ENCODE assay signal across 9 cellular contexts in genomic region chr1:174262747-174263241, GRCh38.
DNase-seq lines count a peak whose midpoint lies in the region; ATAC-seq and TF ChIP-seq lines count a peak whose summit lies in the region.
"Had no signal": no experiment of that assay in that cellular context is flagged by ENCODE, and none has a peak within 500 bp of the region (broad histone marks: within the 10 kb centered on the region; RNA-seq: fewer than 3 reads in every experiment).

No MANE protein-coding gene starts in this region.

- no peaks in the 10 kb centered on the region for H3K27me3 ChIP-seq in fibroblast of lung (ENCODE audit: control insufficient read depth, insufficient read depth, low read length)

- H3K4me1 Mint-ChIP-seq in T-helper 17 cell (peaks cover 4% of the 10 kb centered on the region), natural killer cell (peaks cover 0 to 8% of the 10 kb centered on the region in 2 donors)

- H3K27ac Mint-ChIP-seq in T-helper 17 cell = no peak overlapping the region
- peak overlapping the region in 1 of 2 donors; percentile 65 for H3K27ac Mint-ChIP-seq in natural killer cell

- peak; percentile 70 for TF ChIP-seq CTCF in GM13977 (IDR thresholded peaks at IDR 0.05; ENCODE audit: extremely low read depth, insufficient read depth, missing control alignments)
- TF ChIP-seq CTCF in fibroblast of lung (conservative IDR thresholded peaks at IDR 0.05 in 1 of 2, IDR thresholded peaks at IDR 0.05 in 1 of 2; ENCODE audit: low read depth in 1 of 2, low read length in 2 of 2) = peak; percentile 74 to 77
- peak; percentile 58 for TF ChIP-seq CTCF in natural killer cell (IDR thresholded peaks at IDR 0.05)

- no peaks in the 10 kb centered on the region for H3K9me3 ChIP-seq in T-helper 17 cell (ENCODE audit: control insufficient read depth, low read length, poor library complexity, severe bottlenecking)
- no peaks in the 10 kb centered on the region for H3K9me3 ChIP-seq in fibroblast of lung (ENCODE audit: control insufficient read depth, insufficient read depth, low read depth, low read length)

- H3K79me2 ChIP-seq in fibroblast of lung (ENCODE audit: control insufficient read depth, insufficient read depth, low read length) = no peaks in the 10 kb centered on the region

- no peak overlapping the region for H3K27ac ChIP-seq in fibroblast of lung (ENCODE audit: insufficient read depth, low read length)

- H3K4me3 Mint-ChIP-seq in T-helper 17 cell (no peak overlapping the region), natural killer cell (no peak overlapping the region)
- H3K4me3 Mint-ChIP-seq: naive thymus-derived CD8-positive, alpha-beta T cell had no signal

- H3K36me3 ChIP-seq in fibroblast of lung (ENCODE audit: control insufficient read depth, insufficient read depth, low read length) = no peaks in the 10 kb centered on the region

- in situ Hi-C loops in GM13977 (cut with MboI; ENCODE audit: low pct_unique_long_range_greater_than_20kb, low sequenced_read_pairs, unreplicated experiment) = loop anchor here (25.0 kb wide), 1 partner anchor 725 kb away; the partner anchor contains the start of gene CACYBP

- ATAC-seq in T-helper 17 cell (peak; percentile 48), natural killer cell (peak; percentile 52 to 70 (median 61)), GM21390 (IDR thresholded peaks at IDR 0.05; ENCODE audit: unreplicated experiment) (no peak), GM21717 (IDR thresholded peaks at IDR 0.05; ENCODE audit: unreplicated experiment) (no peak)

- H2AFZ ChIP-seq in fibroblast of lung (ENCODE audit: low read length) = no peak overlapping the region

- intact Hi-C loops in natural killer cell (cut with micrococcal nuclease) = loop anchor here (2.0 to 10.0 kb wide), 2 partner anchors 464 to 722 kb away; no protein-coding TSS in a partner anchor

- H3K27me3 Mint-ChIP-seq in T-helper 17 cell (no peaks in the 10 kb centered on the region), natural killer cell (ENCODE audit: low read depth in 2 of 2) (no peaks in the 10 kb centered on the region)
- H3K27me3 Mint-ChIP-seq: naive thymus-derived CD8-positive, alpha-beta T cell had no signal

- no peak overlapping the region for H3K9ac ChIP-seq in fibroblast of lung (ENCODE audit: insufficient read depth, low read length)

- no peaks in the 10 kb centered on the region for H3K4me1 ChIP-seq in fibroblast of lung (ENCODE audit: control insufficient read depth, extremely low read depth, insufficient read depth, low read length)

- DNase-seq in AG20443 (ENCODE audit: low spot score) (peak; percentile 68), GM13977 (ENCODE audit: low spot score) (peak; percentile 47), NCI-H1105 treated with DMSO at 0.1 percent for 48 hours (lab: John Stamatoyannopoulos, UW) (peak; percentile 69), T-helper 17 cell (no peak), fibroblast of lung (ENCODE audit: low read depth in 2 of 2) (peak; percentile 68 to 77), natural killer cell (no peak)

- H3K36me3 Mint-ChIP-seq in T-helper 17 cell (ENCODE audit: low read depth) (peaks cover 2% of the 10 kb centered on the region), natural killer cell (no peaks in the 10 kb centered on the region)

- H3K4me2 ChIP-seq in fibroblast of lung (ENCODE audit: extremely low read depth, insufficient read depth, low read length) = no peak overlapping the region

- no peak overlapping the region for H3K4me3 ChIP-seq in fibroblast of lung (replicated peaks in 1 of 4; ENCODE audit: control extremely low read depth in 1 of 4, insufficient read depth in 1 of 4, low read depth in 3 of 4, low read length in 4 of 4)

- H4K20me1 ChIP-seq in fibroblast of lung (ENCODE audit: control insufficient read depth, extremely low read depth, insufficient read depth, low read length) = no peaks in the 10 kb centered on the region

- H3K9me3 Mint-ChIP-seq in natural killer cell = no peaks in the 10 kb centered on the region
- H3K9me3 Mint-ChIP-seq: naive thymus-derived CD8-positive, alpha-beta T cell had no signal

Comparison
In these comparisons a context has a peak if more than half of its experiments do, and no peak if none do; other contexts are left out.
1. DNase-seq: peak in AG20443 (single experiment), GM13977 (single experiment), NCI-H1105 treated with DMSO at 0.1 percent for 48 hours (single experiment) and fibroblast of lung (2 of 2); none in T-helper 17 cell (0 of 3) and natural killer cell (single experiment).
2. ATAC-seq: peak in T-helper 17 cell (single experiment) and natural killer cell (3 of 3); none in GM21390 (single experiment) and GM21717 (single experiment).
3. Peak in every context shown above with its lines, with median percentiles within 50 percentile points of each other: CTCF ChIP-seq.